Comparison of ENCODE assay signal across 25 cellular contexts in genomic region chr6:33774774-33775173, GRCh38. TPM values are rescaled to one million over a fixed set of nuclear protein-coding genes. Genes with fewer than 3 reads are reported as not detected.
"Had no signal": no experiment of that assay in that cellular context is flagged by ENCODE, and none has a peak within 500 bp of the region (broad histone marks: within the 10 kb centered on the region; RNA-seq: fewer than 3 reads in every experiment).

No MANE protein-coding gene starts in this region.

- DNase-seq: IMR-90, Kasumi-1, MV-4-11, NCI-H1048, NCI-H1105, NCI-H1417, NCI-H187, NCI-H2029, NCI-H2081 treated with DMSO at 0.1 percent for 48 hours, NCI-H2171, NCI-H226, NCI-H446, NCI-H510A, NCI-H524 treated with DMSO at 0.1 percent for 48 hours, NCI-H69, NCI-H774, RPMI8226, SHP77, SK-N-SH, SW 1271 had no signal

- H3K27ac ChIP-seq: KMS-11 had no signal

- H3K4me2 ChIP-seq: KMS-11, SK-N-SH had no signal

- FAIRE-seq: RCC 7860 had no signal

- H3K9me3 ChIP-seq: SK-N-SH had no signal

- H3K9ac ChIP-seq: KMS-11, SK-N-SH had no signal

RNA-seq across cellular contexts. Expression of gene IP6K3, which starts 28.1 kb away (rescaled TPM):
- total RNA-seq: HT-29, M059J, SK-MEL-5 had no signal

RNA-seq across cellular contexts. Expression of gene MLN, which starts 29.0 kb away (rescaled TPM):
- total RNA-seq: HT-29, IMR-90, M059J, SK-MEL-5 had no signal
- polyA plus RNA-seq: IMR-90, SK-N-SH had no signal
